ENCODE assay signal across 24 cellular contexts in the genomic region with DNA sequence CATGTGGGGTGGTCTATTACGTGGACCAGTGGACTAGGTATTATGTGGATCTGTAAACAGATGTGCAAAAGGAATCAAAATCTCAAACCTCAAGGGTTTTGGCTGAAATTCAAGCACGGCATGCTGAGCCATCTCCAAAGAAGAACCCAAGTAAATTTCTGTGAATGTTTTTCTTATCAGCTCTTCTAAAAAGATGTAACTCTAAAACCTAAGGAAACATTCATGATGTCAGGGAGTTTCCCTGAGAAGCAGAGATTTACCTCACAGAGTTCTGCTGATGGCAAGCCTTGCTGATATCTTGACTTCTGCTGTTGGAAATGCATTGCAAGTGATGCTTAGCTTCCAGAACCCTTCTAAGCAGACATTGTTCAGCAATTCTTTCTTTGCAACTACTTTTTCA. TPM values are rescaled to one million over a fixed set of nuclear protein-coding genes. Genes with fewer than 3 reads are reported as not detected.
DNase-seq lines count a peak whose midpoint lies in the region; FAIRE-seq and TF ChIP-seq lines count a peak whose summit lies in the region.
"Had no signal": no experiment of that assay in that cellular context is flagged by ENCODE, and none has a peak within 500 bp of the region (broad histone marks: within the 10 kb centered on the region; RNA-seq: fewer than 3 reads in every experiment).

No MANE protein-coding gene starts in this region.

- FAIRE-seq in keratinocyte (lab: Jason Lieb, UNC) = peak; percentile 73
- FAIRE-seq: GM12892, GM19239, H1 had no signal

- H3K4me3 ChIP-seq in Karpas-422 (ENCODE audit: low read length) (no peak overlapping the region), brain microvascular endothelial cell (ENCODE audit: low read depth, low read length) (no peak overlapping the region), keratinocyte (ENCODE audit: control insufficient read depth in 2 of 3, extremely low read depth in 1 of 3, insufficient read depth in 2 of 3, low read depth in 1 of 3, low read length in 3 of 3) (no peak overlapping the region), subcutaneous abdominal adipose tissue (ENCODE audit: low read depth in 1 of 5, low read length in 5 of 5) (no peak overlapping the region)

- H4K20me1 ChIP-seq in Karpas-422 (ENCODE audit: insufficient read depth, low read depth, low read length) = no peaks in the 10 kb centered on the region
- H4K20me1 ChIP-seq in keratinocyte (ENCODE audit: control insufficient read depth, extremely low read depth, insufficient read depth, low read length) = no peaks in the 10 kb centered on the region

- no peaks in the 10 kb centered on the region for H3K9me1 ChIP-seq in keratinocyte (ENCODE audit: control insufficient read depth, extremely low read depth, insufficient read depth, low read length)

- H3K79me2 ChIP-seq in Karpas-422 (ENCODE audit: low read length) = no peaks in the 10 kb centered on the region
- no peaks in the 10 kb centered on the region for H3K79me2 ChIP-seq in keratinocyte (ENCODE audit: control insufficient read depth, insufficient read depth, low read length)

- peak overlapping the region; percentile 10 for H3K4me2 ChIP-seq in Karpas-422 (ENCODE audit: low read depth, low read length, poor library complexity, severe bottlenecking)
- H3K4me2 ChIP-seq in keratinocyte (ENCODE audit: control insufficient read depth, extremely low read depth, insufficient read depth, low read depth, low read length) = no peak overlapping the region
- H3K4me2 ChIP-seq: SK-N-SH had no signal

- H3K9me3 ChIP-seq in Karpas-422 (ENCODE audit: low read length) (no peaks in the 10 kb centered on the region), keratinocyte (ENCODE audit: control insufficient read depth, low read depth, low read length) (no peaks in the 10 kb centered on the region), subcutaneous abdominal adipose tissue (ENCODE audit: control insufficient read depth in 5 of 5, low read length in 5 of 5) (no peaks in the 10 kb centered on the region)
- H3K9me3 ChIP-seq: SK-N-SH had no signal

- dilution Hi-C loops in keratinocyte (cut with MboI; ENCODE audit: extremely low pct_ligation_motif_present, low sequenced_read_pairs) = no loop called here

- in situ Hi-C loops in brain microvascular endothelial cell (cut with HindIII; ENCODE audit: low pct_ligation_motif_present, low sequenced_read_pairs) = no loop called here

- TF ChIP-seq CTCF in brain microvascular endothelial cell (IDR thresholded peaks at IDR 0.05; ENCODE audit: low read depth, low read length, missing control alignments) = no peak
- TF ChIP-seq CTCF in keratinocyte (optimal IDR thresholded peaks at IDR 0.05 in 1 of 3, IDR thresholded peaks at IDR 0.05 in 1 of 3, conservative IDR thresholded peaks at IDR 0.05 in 1 of 3; ENCODE audit: extremely low read depth in 1 of 3, insufficient read depth in 2 of 3, low read length in 3 of 3) = no peak

- intact Hi-C loops in head of caudate nucleus (cut with DNase I) = no loop called here

- peaks cover 54% of the 10 kb centered on the region for H3K4me1 ChIP-seq in Karpas-422 (ENCODE audit: low read length)
- H3K4me1 ChIP-seq in keratinocyte (ENCODE audit: control insufficient read depth, extremely low read depth, insufficient read depth, low read length) = no peaks in the 10 kb centered on the region
- H3K4me1 ChIP-seq in subcutaneous abdominal adipose tissue (ENCODE audit: control insufficient read depth in 5 of 5, insufficient read depth in 5 of 5, low read length in 5 of 5) = peaks cover 0 to 22% (median 13%) of the 10 kb centered on the region in 5 donors

- H2AFZ ChIP-seq in Karpas-422 (ENCODE audit: low read length) (peak overlapping the region; percentile 81; the same call in 1 of the 2 replicates), keratinocyte (ENCODE audit: control insufficient read depth, low read length) (no peak overlapping the region)

- H3K27ac ChIP-seq in Karpas-422 (ENCODE audit: low read length) (peak overlapping the region; percentile 53; the same call in 1 of the 2 replicates), brain microvascular endothelial cell (no peak overlapping the region), keratinocyte (ENCODE audit: control insufficient read depth, insufficient read depth, low read length) (no peak overlapping the region), subcutaneous abdominal adipose tissue (ENCODE audit: low read depth, low read length) (peak overlapping the region; percentile 85)

- no peaks in the 10 kb centered on the region for H3K9me2 ChIP-seq in Karpas-422 (replicated peaks; ENCODE audit: insufficient read depth, low read length)
- H3K9me2 ChIP-seq: SK-N-SH had no signal

- no peaks in the 10 kb centered on the region for H3K27me3 ChIP-seq in Karpas-422 (ENCODE audit: low read length)
- no peaks in the 10 kb centered on the region for H3K27me3 ChIP-seq in brain microvascular endothelial cell (replicated peaks)
- H3K27me3 ChIP-seq in keratinocyte (ENCODE audit: control insufficient read depth, extremely low read depth, insufficient read depth, low read length) = no peaks in the 10 kb centered on the region
- H3K27me3 ChIP-seq in subcutaneous abdominal adipose tissue (ENCODE audit: control insufficient read depth in 5 of 5, insufficient read depth in 4 of 5, low read length in 5 of 5) = no peaks in the 10 kb centered on the region

- H3K36me3 ChIP-seq in Karpas-422 (ENCODE audit: insufficient read depth, low read length) = 0 out of 2 replicates have a peak, but pooled peaks cover 5% of the 10 kb centered on the region
- H3K36me3 ChIP-seq in brain microvascular endothelial cell (replicated peaks) = no peaks in the 10 kb centered on the region
- no peaks in the 10 kb centered on the region for H3K36me3 ChIP-seq in keratinocyte (ENCODE audit: control insufficient read depth in 2 of 2, extremely low read depth in 1 of 2, insufficient read depth in 2 of 2, low read length in 2 of 2)
- no peaks in the 10 kb centered on the region for H3K36me3 ChIP-seq in subcutaneous abdominal adipose tissue (ENCODE audit: control insufficient read depth in 5 of 5, insufficient read depth in 5 of 5, low read length in 5 of 5)

- H3K9ac ChIP-seq in Karpas-422 (ENCODE audit: low read length) = no peak overlapping the region
- H3K9ac ChIP-seq in keratinocyte (ENCODE audit: control insufficient read depth, extremely low read depth, insufficient read depth, low read length) = no peak overlapping the region
- H3K9ac ChIP-seq in subcutaneous abdominal adipose tissue (ENCODE audit: low read length in 5 of 5) = no peak overlapping the region
- H3K9ac ChIP-seq: SK-N-SH had no signal

- DNase-seq in Karpas-422 (no peak), brain microvascular endothelial cell (peak; percentile 6), keratinocyte (ENCODE audit: low read depth, low spot score) (no peak), NCI-H146 treated with DMSO at 0.1 percent for 48 hours (lab: John Stamatoyannopoulos, UW; ENCODE audit: unreplicated experiment) (no peak), NCI-H1436 treated with DMSO at 0.1 percent for 48 hours (lab: John Stamatoyannopoulos, UW) (no peak), DMS 273 (lab: John Stamatoyannopoulos, UW; ENCODE audit: unreplicated experiment) (no peak), head of caudate nucleus (no peak)
- DNase-seq: C1 segment of cervical spinal cord; CD4-positive, alpha-beta memory T cell; COR-L47; DMS79 treated with DMSO at 0.1 percent for 48 hours; HCEC 1CT; NCI-H1105; NCI-H146; NCI-H2029; NCI-H2227 treated with DMSO at 0.1 percent for 48 hours; NCI-H748 treated with DMSO at 0.1 percent for 48 hours; SK-N-SH had no signal

RNA-seq across cellular contexts. Expression of a gene that starts 21.6 kb away (rescaled TPM):
- 4.5 and 8.3 TPM in 2 replicates for total RNA-seq in Karpas-422 (2014; rRNA removed; shearing (Covaris generic); ENCODE audit: low replicate concordance)
- 0.18 to 0.50 TPM (median 0.19 TPM) in 3 replicates for polyA plus RNA-seq in keratinocyte
- 1.3 TPM for polyA plus RNA-seq in keratinocyte (2011; ENCODE audit: low read depth)
- polyA plus RNA-seq in keratinocyte (2011; cell fraction: cytosol; rRNA removed) = 0.06 and 0.12 TPM in 2 replicates
- 0.63 and 1.0 TPM in 2 replicates for polyA plus RNA-seq in keratinocyte (2011; cell fraction: nucleus; rRNA removed)
- polyA plus RNA-seq in keratinocyte (2012; ENCODE audit: low replicate concordance) = 0.30 and 0.48 TPM in 2 replicates
- 0.42 to 0.66 TPM (median 0.59 TPM) in 3 replicates for polyA minus RNA-seq in keratinocyte
- polyA minus RNA-seq in keratinocyte (2011; cell fraction: cytosol; rRNA and poly(A)+ RNA removed) = not detected
- 1.6 and 2.0 TPM in 2 replicates for polyA minus RNA-seq in keratinocyte (2011; cell fraction: nucleus; rRNA and poly(A)+ RNA removed)
- total RNA-seq: A673; CD4-positive, alpha-beta memory T cell; H1; M059J had no signal
- polyA plus RNA-seq: CD4-positive, alpha-beta memory T cell; H1; SK-N-SH had no signal

RNA-seq across cellular contexts. Expression of a gene that starts 49.4 kb away (rescaled TPM):
- not detected in 2 replicates for total RNA-seq in Karpas-422 (2014; rRNA removed; shearing (Covaris generic); ENCODE audit: low replicate concordance)
- polyA plus RNA-seq in keratinocyte = 172 to 488 TPM (median 259 TPM) in 3 replicates
- polyA plus RNA-seq in keratinocyte (2011; ENCODE audit: low read depth) = 288 TPM
- polyA plus RNA-seq in keratinocyte (2011; cell fraction: cytosol; rRNA removed) = 59.0 and 114 TPM in 2 replicates
- 495 and 579 TPM in 2 replicates for polyA plus RNA-seq in keratinocyte (2011; cell fraction: nucleus; rRNA removed)
- 132 and 436 TPM in 2 replicates for polyA plus RNA-seq in keratinocyte (2012; ENCODE audit: low replicate concordance)
- polyA minus RNA-seq in keratinocyte = 95.0 to 692 TPM (median 426 TPM) in 3 replicates
- 153 TPM for polyA minus RNA-seq in keratinocyte (2011; cell fraction: cytosol; rRNA and poly(A)+ RNA removed)
- polyA minus RNA-seq in keratinocyte (2011; cell fraction: nucleus; rRNA and poly(A)+ RNA removed) = 734 and 1,189 TPM in 2 replicates
- total RNA-seq: A673; CD4-positive, alpha-beta memory T cell; M059J had no signal

Comparison
In these comparisons a context has a peak if more than half of its experiments do, and no peak if none do; other contexts are left out.
1. H3K27ac ChIP-seq: peak in Karpas-422 (single experiment) and subcutaneous abdominal adipose tissue (single experiment); none in brain microvascular endothelial cell (single experiment) and keratinocyte (single experiment).